In the genomic region with DNA sequence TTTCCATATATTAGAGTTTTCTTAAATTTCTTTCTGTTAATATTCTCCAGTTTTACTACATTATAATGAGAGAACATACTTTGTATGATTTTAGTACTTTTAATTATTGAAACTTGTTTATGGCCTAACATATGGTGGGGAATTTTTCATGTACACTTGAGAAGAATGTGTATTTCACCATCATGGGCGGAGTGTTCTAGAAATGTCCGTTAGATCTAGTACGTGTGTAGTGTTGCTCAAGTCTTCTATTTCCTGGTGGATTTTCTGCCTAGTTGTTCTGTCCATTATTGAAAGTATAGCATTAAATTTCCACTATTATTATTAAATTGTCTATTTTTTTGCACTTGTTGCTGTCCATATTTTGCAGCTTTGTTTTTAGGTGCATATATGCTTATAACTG, we compare ENCODE assay signal across 35 cellular contexts.
"Had no signal": no experiment of that assay in that cellular context is flagged by ENCODE, and none has a peak within 500 bp of the region (broad histone marks: within the 10 kb centered on the region; RNA-seq: fewer than 3 reads in every experiment).

No MANE protein-coding gene starts in this region.

- DNase-seq: activated CD4-positive, alpha-beta T cell treated with anti-CD3 and anti-CD28 coated beads, Interleukin-2, amount 10 ng/mL, durations not matched to agents 24 days and 14 days; activated CD4-positive, alpha-beta T cell treated with anti-CD3 and anti-CD28 coated beads, Interleukin-2, amount 50 U/mL, for 4 hours; activated CD8-positive, alpha-beta T cell treated with anti-CD3 and anti-CD28 coated beads for 36 hours; activated effector memory CD4-positive, alpha-beta T cell treated with anti-CD3 and anti-CD28 coated beads, Interleukin-2, amount 50 U/mL, for 16 hours; activated naive CD4-positive, alpha-beta T cell; activated naive CD4-positive, alpha-beta T cell treated with anti-CD3 and anti-CD28 coated beads, Interleukin-2, amount 50 U/mL, for 16 hours; activated naive CD8-positive, alpha-beta T cell treated with anti-CD3 and anti-CD28 coated beads for 36 hours; activated T-cell treated with anti-CD3 and anti-CD28 coated beads, Interleukin-2, amount 50 U/mL, for 1 hour; activated T-cell treated with anti-CD3 and anti-CD28 coated beads, Interleukin-2, amount 50 U/mL, for 72 hours; amygdala; caudate nucleus; cerebellar nuclear complex; Kasumi-1; KG1; NCI-H1048; NCI-H1105 treated with DMSO at 0.1 percent for 48 hours; NCI-H1436; NCI-H1694; NCI-H1930; NCI-H2107; NCI-H2171; NCI-H510A; NCI-H526; NCI-H748 treated with DMSO at 0.1 percent for 48 hours; NK-92 treated with Interleukin-12 subunit alpha and Interleukin-12 subunit beta, amount 100 ng/mL, for 24 hours; OCI-M1; Right ventricle myocardium superior; SW 1271; T-helper 1 cell; T-helper 2 cell; T-helper 9 cell had no signal

- ATAC-seq: activated CD8-positive, alpha-beta T cell treated with anti-CD3 and anti-CD28 coated beads for 36 hours; activated T-cell treated with anti-CD3 and anti-CD28 coated beads, Interleukin-2, amount 50 U/mL, for 72 hours; activated T-helper 17 cell treated with anti-CD3 and anti-CD28 coated beads, Interleukin-2, amount 50 U/mL, for 72 hours had no signal

- FAIRE-seq: astrocyte, bronchial epithelial cell, colon had no signal
